Comparison of ENCODE assay signal across 11 cellular contexts in the genomic region with DNA sequence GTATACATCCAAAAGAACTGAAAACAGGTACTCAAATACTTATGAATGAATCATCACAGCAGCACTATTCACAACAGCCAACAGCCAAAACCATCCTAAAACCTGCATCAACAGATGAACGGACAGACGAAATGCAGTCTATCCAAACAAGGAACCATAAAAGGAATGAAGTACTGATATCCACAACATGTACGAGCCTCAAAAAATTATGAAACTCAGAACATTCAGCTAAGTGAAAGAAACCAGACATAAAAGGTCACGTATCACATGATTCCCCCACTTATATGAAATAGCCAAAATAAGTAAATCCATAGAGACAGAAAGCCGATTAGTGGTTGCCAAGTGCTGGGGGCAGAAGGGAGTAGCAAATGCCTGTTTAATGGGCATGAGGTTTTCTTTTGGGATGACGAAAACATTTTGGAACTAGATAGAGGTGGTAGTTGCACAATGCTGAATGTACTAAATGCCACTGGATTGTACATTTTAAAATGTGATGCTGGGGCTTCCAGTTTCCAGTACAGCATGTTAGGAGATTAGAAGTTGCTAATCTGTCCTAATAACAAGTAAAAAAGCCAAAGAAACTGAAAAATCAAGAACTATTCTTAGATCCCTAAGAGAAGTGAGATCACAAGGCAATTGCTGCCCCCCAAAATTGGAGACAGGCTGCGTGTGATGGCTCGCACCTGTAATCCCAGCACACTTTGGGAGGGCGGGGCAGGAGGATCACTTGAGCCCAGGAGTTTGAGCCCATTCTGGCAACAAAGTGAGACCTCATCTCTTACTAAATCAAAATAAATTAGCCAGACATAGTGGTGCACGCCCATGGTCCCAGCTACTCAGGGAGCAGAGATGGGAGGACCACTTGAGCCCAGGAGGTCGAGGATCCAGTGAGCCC. TPM values are rescaled to one million over a fixed set of nuclear protein-coding genes. Genes with fewer than 3 reads are reported as not detected.
DNase-seq lines count a peak whose midpoint lies in the region; ATAC-seq and TF ChIP-seq lines count a peak whose summit lies in the region.
"Had no signal": no experiment of that assay in that cellular context is flagged by ENCODE, and none has a peak within 500 bp of the region (broad histone marks: within the 10 kb centered on the region; RNA-seq: fewer than 3 reads in every experiment).

No MANE protein-coding gene starts in this region.

- 65 to 69% methylated on average over 11 of the region's 11 CpGs for WGBS in thyroid gland, 2 donors

- intact Hi-C loops in left cardiac atrium (cut with DNase I) = no loop called here
- intact Hi-C loops in thyroid gland (cut with DNase I) = no loop called here
- intact Hi-C loops in A673 (cut with micrococcal nuclease; ENCODE audit: unreplicated experiment) = no loop called here

- H3K4me3 ChIP-seq in thyroid gland (replicated peaks in 1 of 3) = no peak overlapping the region
- H3K4me3 ChIP-seq in A673 (ENCODE audit: low read depth, low read length, poor library complexity, severe bottlenecking) = no peak overlapping the region
- H3K4me3 ChIP-seq: heart left ventricle had no signal

- DNase-seq in activated CD8-positive, alpha-beta memory T cell treated with anti-CD3 and anti-CD28 coated beads, Interleukin-2, amount 10 ng/mL, durations not matched to agents 7 days and 5 days = no peak
- no peak for DNase-seq in activated CD8-positive, alpha-beta memory T cell treated with anti-CD3 and anti-CD28 coated beads, Interleukin-2, amount 50 U/mL, for 4 hours
- DNase-seq in activated naive CD8-positive, alpha-beta T cell treated with anti-CD3 and anti-CD28 coated beads, Interleukin-2, amount 10 ng/mL, durations not matched to agents 7 days and 5 days = no peak
- DNase-seq in left cardiac atrium (peak; percentile 38), thyroid gland (no peak), A673 (ENCODE audit: low spot score) (no peak), erythroblast (lab: John Stamatoyannopoulos, UW) (no peak), NCI-H1417 (lab: John Stamatoyannopoulos, UW) (no peak)
- DNase-seq: heart left ventricle had no signal

- peaks cover 19% of the 10 kb centered on the region for H3K36me3 Mint-ChIP-seq in activated CD8-positive, alpha-beta memory T cell treated with anti-CD3 and anti-CD28 coated beads, Interleukin-2, amount 10 ng/mL, durations not matched to agents 7 days and 5 days
- peaks cover 22% of the 10 kb centered on the region for H3K36me3 Mint-ChIP-seq in activated naive CD8-positive, alpha-beta T cell treated with anti-CD3 and anti-CD28 coated beads, Interleukin-2, amount 10 ng/mL, durations not matched to agents 7 days and 5 days

- peak overlapping the region; percentile 14 to 81 (median 72) for H3K27ac ChIP-seq in thyroid gland
- H3K27ac ChIP-seq in A673 (ENCODE audit: low read depth, low read length, poor library complexity, severe bottlenecking) = no peak overlapping the region
- H3K27ac ChIP-seq: neutrophil had no signal

- H3K36me3 ChIP-seq in thyroid gland (no peaks in the 10 kb centered on the region), A673 (ENCODE audit: insufficient read depth, low read length, poor library complexity, severe bottlenecking) (no peaks in the 10 kb centered on the region)
- H3K36me3 ChIP-seq: heart left ventricle, neutrophil had no signal

- H3K27me3 ChIP-seq in thyroid gland (no peaks in the 10 kb centered on the region), A673 (replicated peaks; ENCODE audit: insufficient read depth, low read depth, low read length, poor library complexity) (no peaks in the 10 kb centered on the region)
- H3K27me3 ChIP-seq: heart left ventricle, neutrophil had no signal

- ATAC-seq in activated CD8-positive, alpha-beta memory T cell treated with anti-CD3 and anti-CD28 coated beads, Interleukin-2, amount 10 ng/mL, durations not matched to agents 7 days and 5 days = no peak
- no peak for ATAC-seq in activated naive CD8-positive, alpha-beta T cell treated with anti-CD3 and anti-CD28 coated beads, Interleukin-2, amount 10 ng/mL, durations not matched to agents 7 days and 5 days (ENCODE audit: low read depth)
- peak; percentile 86 to 90 for ATAC-seq in left cardiac atrium

- H3K9me3 Mint-ChIP-seq in activated CD8-positive, alpha-beta memory T cell treated with anti-CD3 and anti-CD28 coated beads, Interleukin-2, amount 10 ng/mL, durations not matched to agents 7 days and 5 days (ENCODE audit: low read depth) = no peaks in the 10 kb centered on the region
- H3K9me3 Mint-ChIP-seq in activated naive CD8-positive, alpha-beta T cell treated with anti-CD3 and anti-CD28 coated beads, Interleukin-2, amount 10 ng/mL, durations not matched to agents 7 days and 5 days = peaks cover 1% of the 10 kb centered on the region
- H3K9me3 Mint-ChIP-seq: CD14-positive monocyte had no signal

- peaks cover 51% of the 10 kb centered on the region for H3K4me1 Mint-ChIP-seq in activated CD8-positive, alpha-beta memory T cell treated with anti-CD3 and anti-CD28 coated beads, Interleukin-2, amount 10 ng/mL, durations not matched to agents 7 days and 5 days
- peaks cover 50% of the 10 kb centered on the region for H3K4me1 Mint-ChIP-seq in activated naive CD8-positive, alpha-beta T cell treated with anti-CD3 and anti-CD28 coated beads, Interleukin-2, amount 10 ng/mL, durations not matched to agents 7 days and 5 days

- no peak overlapping the region for H3K4me3 Mint-ChIP-seq in activated CD8-positive, alpha-beta memory T cell treated with anti-CD3 and anti-CD28 coated beads, Interleukin-2, amount 10 ng/mL, durations not matched to agents 7 days and 5 days
- H3K4me3 Mint-ChIP-seq in activated naive CD8-positive, alpha-beta T cell treated with anti-CD3 and anti-CD28 coated beads, Interleukin-2, amount 10 ng/mL, durations not matched to agents 7 days and 5 days = peak overlapping the region; percentile 43

- CTCF ChIA-PET in activated CD8-positive, alpha-beta memory T cell treated with anti-CD3 and anti-CD28 coated beads, Interleukin-2, amount 10 ng/mL, durations not matched to agents 7 days and 5 days (lab: Charles Lee) = interaction anchor here (0.8 to 5.4 kb wide), 4 partner anchors 10 to 76 kb away, joined by 3 to 48 read pairs (median 4); no protein-coding TSS in a partner anchor
- CTCF ChIA-PET in A673 (lab: Charles Lee) = no interaction called here

- H3K9me3 ChIP-seq in thyroid gland (no peaks in the 10 kb centered on the region), A673 (ENCODE audit: low read depth, low read length, poor library complexity, severe bottlenecking) (no peaks in the 10 kb centered on the region)
- H3K9me3 ChIP-seq: heart left ventricle, neutrophil had no signal

- H3K4me1 ChIP-seq in thyroid gland (peaks cover 26 to 35% of the 10 kb centered on the region in 2 donors), A673 (ENCODE audit: insufficient read depth, low read length, poor library complexity, severe bottlenecking) (peaks cover 15% of the 10 kb centered on the region)

- POLR2A ChIA-PET in activated naive CD8-positive, alpha-beta T cell treated with anti-CD3 and anti-CD28 coated beads, Interleukin-2, amount 10 ng/mL, durations not matched to agents 7 days and 5 days (lab: Charles Lee) = interaction anchor here (1.0 kb wide), 1 partner anchor 14 kb away, joined by 3 read pairs; no protein-coding TSS in a partner anchor
- POLR2A ChIA-PET in A673 (lab: Charles Lee; ENCODE audit: low non-redundant PET) = no interaction called here

- H3K27ac Mint-ChIP-seq in activated CD8-positive, alpha-beta memory T cell treated with anti-CD3 and anti-CD28 coated beads, Interleukin-2, amount 10 ng/mL, durations not matched to agents 7 days and 5 days = peak overlapping the region; percentile 97
- peak overlapping the region; percentile 72 for H3K27ac Mint-ChIP-seq in activated naive CD8-positive, alpha-beta T cell treated with anti-CD3 and anti-CD28 coated beads, Interleukin-2, amount 10 ng/mL, durations not matched to agents 7 days and 5 days

- BruUV-seq in A673 (replicated peaks; lab: Mats Ljungman, UMichigan) = no TSS peak

- H3K27me3 Mint-ChIP-seq in activated CD8-positive, alpha-beta memory T cell treated with anti-CD3 and anti-CD28 coated beads, Interleukin-2, amount 10 ng/mL, durations not matched to agents 7 days and 5 days = no peaks in the 10 kb centered on the region
- H3K27me3 Mint-ChIP-seq in activated naive CD8-positive, alpha-beta T cell treated with anti-CD3 and anti-CD28 coated beads, Interleukin-2, amount 10 ng/mL, durations not matched to agents 7 days and 5 days = no peaks in the 10 kb centered on the region

- TF ChIP-seq CTCF in thyroid gland (IDR thresholded peaks at IDR 0.05) (no peak), A673 (conservative IDR thresholded peaks at IDR 0.05; ENCODE audit: low read depth, low read length) (no peak)

- peak in 1 of 2 donors; percentile 8 for TF ChIP-seq POLR2A in thyroid gland (IDR thresholded peaks at IDR 0.05)
- TF ChIP-seq POLR2A in erythroblast (IDR thresholded peaks at IDR 0.05; ENCODE audit: low read length) = no peak

RNA-seq across cellular contexts. Expression of gene CLSTN1, which starts 25.3 kb away (rescaled TPM):
- total RNA-seq in activated CD8-positive, alpha-beta memory T cell treated with anti-CD3 and anti-CD28 coated beads, Interleukin-2, amount 10 ng/mL, durations not matched to agents 7 days and 5 days = 10 to 100 TPM; 81.5 to 99.3 TPM
- 100 to 1,000 TPM; 104 to 106 TPM for total RNA-seq in activated naive CD8-positive, alpha-beta T cell treated with anti-CD3 and anti-CD28 coated beads, Interleukin-2, amount 10 ng/mL, durations not matched to agents 7 days and 5 days
- total RNA-seq in left cardiac atrium = 10 to 100 TPM; 62.5 to 64.1 TPM
- 10 to 100 TPM; 59.5 to 85.0 (median 81.5) TPM for total RNA-seq in thyroid gland
- total RNA-seq in A673 (2021) = 77.4 and 85.3 TPM in 2 replicates

Comparison
In these comparisons a context has a peak if more than half of its experiments do, and no peak if none do; other contexts are left out.
1. ATAC-seq: peak in left cardiac atrium (2 of 2); none in activated CD8-positive, alpha-beta memory T cell treated with anti-CD3 and anti-CD28 coated beads, Interleukin-2, amount 10 ng/mL, durations not matched to agents 7 days and 5 days (single experiment) and activated naive CD8-positive, alpha-beta T cell treated with anti-CD3 and anti-CD28 coated beads, Interleukin-2, amount 10 ng/mL, durations not matched to agents 7 days and 5 days (single experiment).